Comparison of ENCODE assay signal across 1 cellular context in genomic region chr21:25607151-25607811, GRCh38.
TF ChIP-seq lines count a peak whose summit lies in the region.

TSS of gene MRPL39 (minus strand) at chr21:25607481. CDS start at chr21:25607475, 6 bp downstream.

TF ChIP-seq in HEK293, 187 proteins besides CTCF, POLR2A, EP300 and RAD21 (continued from another document and continues in another):
- TF ChIP-seq ZNF26 (tag by site-specific recombination; IDR thresholded peaks at IDR 0.05) (no peak), ZNF707 (tag by site-specific recombination; IDR thresholded peaks at IDR 0.05) (no peak), ZNF335 (tag by site-specific recombination; conservative IDR thresholded peaks at IDR 0.05) (peak; percentile 46; the same call in 1 of the 2 replicates), ZNF561 (tag by site-specific recombination; IDR thresholded peaks at IDR 0.05; ENCODE audit: borderline replicate concordance) (peak; percentile 95), ZNF670 (tag by site-specific recombination; IDR thresholded peaks at IDR 0.05; ENCODE audit: low read depth) (no peak), ZNF398 (tag by site-specific recombination; IDR thresholded peaks at IDR 0.05) (0 out of 2 replicates have a peak, but pooled peaks have one; percentile 11), FEZF1 (tag by site-specific recombination; IDR thresholded peaks at IDR 0.05) (0 out of 2 replicates have a peak, but pooled peaks have one; percentile 14), ZNF37A (tag by site-specific recombination; IDR thresholded peaks at IDR 0.05) (no peak), GLI4 (tag by site-specific recombination; IDR thresholded peaks at IDR 0.05) (peak; percentile 97), KLF8 (tag by site-specific recombination; IDR thresholded peaks at IDR 0.05) (peak; percentile 100), ZEB2 (tag by site-specific recombination; IDR thresholded peaks at IDR 0.05) (peak; percentile 96), ZNF24 (tag by site-specific recombination; IDR thresholded peaks at IDR 0.05) (peak; percentile 94), SALL2 (tag by site-specific recombination; IDR thresholded peaks at IDR 0.05; ENCODE audit: borderline replicate concordance) (no peak), ZNF2 (tag by site-specific recombination; IDR thresholded peaks at IDR 0.05) (peak; percentile 93), ZBTB49 (tag by site-specific recombination; IDR thresholded peaks at IDR 0.05; ENCODE audit: low read depth) (no peak), ZBTB7A (tag by site-specific recombination; IDR thresholded peaks at IDR 0.05; ENCODE audit: low read depth) (peak; percentile 95), ZNF16 (tag by site-specific recombination; IDR thresholded peaks at IDR 0.05; ENCODE audit: low read depth) (no peak), ZNF174 (tag by site-specific recombination; IDR thresholded peaks at IDR 0.05) (no peak), ZSCAN5A (tag by site-specific recombination; IDR thresholded peaks at IDR 0.05) (peak; percentile 98), ZNF148 (tag by site-specific recombination; IDR thresholded peaks at IDR 0.05; ENCODE audit: borderline replicate concordance) (no peak), ZNF23 (tag by site-specific recombination; IDR thresholded peaks at IDR 0.05; ENCODE audit: borderline replicate concordance) (0 out of 2 replicates have a peak, but pooled peaks have one; percentile 20), KLF9 (tag by site-specific recombination; IDR thresholded peaks at IDR 0.05; ENCODE audit: low read depth) (peak; percentile 78), ZNF785 (tag by site-specific recombination; IDR thresholded peaks at IDR 0.05) (no peak), ZNF837 (tag by site-specific recombination; IDR thresholded peaks at IDR 0.05) (no peak), ZNF449 (tag by site-specific recombination; IDR thresholded peaks at IDR 0.05) (peak; percentile 20; the same call in 1 of the 2 replicates), PATZ1 (tag by site-specific recombination; IDR thresholded peaks at IDR 0.05) (peak; percentile 85), ZNF658 (tag by site-specific recombination; IDR thresholded peaks at IDR 0.05) (no peak), ZNF155 (tag by site-specific recombination; IDR thresholded peaks at IDR 0.05) (no peak), IKZF3 (tag by site-specific recombination; IDR thresholded peaks at IDR 0.05) (no peak; the same call in 1 of the 2 replicates), KLF17 (tag by site-specific recombination; IDR thresholded peaks at IDR 0.05) (peak; percentile 88), ZNF169 (tag by site-specific recombination; IDR thresholded peaks at IDR 0.05) (no peak), ZBTB48 (tag by site-specific recombination; IDR thresholded peaks at IDR 0.05) (no peak; the same call in 1 of the 2 replicates), ZNF423 (tag by site-specific recombination; IDR thresholded peaks at IDR 0.05) (no peak), ZNF274 (IDR thresholded peaks at IDR 0.05; ENCODE audit: low read length) (no peak), ZNF274 (tag by site-specific recombination; IDR thresholded peaks at IDR 0.05; ENCODE audit: borderline replicate concordance) (no peak), TCF7L2 (IDR thresholded peaks at IDR 0.05; ENCODE audit: borderline replicate concordance, low read depth, low read length) (no peak), ZBTB10 (tag by site-specific recombination; IDR thresholded peaks at IDR 0.05) (peak; percentile 94), ZNF248 (tag by site-specific recombination; IDR thresholded peaks at IDR 0.05) (no peak), ZNF10 (tag by site-specific recombination; IDR thresholded peaks at IDR 0.05) (no peak), ZNF639 (tag by site-specific recombination; IDR thresholded peaks at IDR 0.05) (peak; percentile 98), EGR2 (tag by site-specific recombination; IDR thresholded peaks at IDR 0.05; ENCODE audit: low read depth) (peak; percentile 71), ZNF239 (tag by site-specific recombination; IDR thresholded peaks at IDR 0.05) (no peak), ZIC2 (tag by site-specific recombination; IDR thresholded peaks at IDR 0.05) (peak; percentile 51), ZXDB (tag by site-specific recombination; IDR thresholded peaks at IDR 0.05) (peak; percentile 92)
